13 cellular contexts compared by ENCODE assay signal in genomic region chr5:142929602-142930001, GRCh38.
DNase-seq lines count a peak whose midpoint lies in the region; ATAC-seq and TF ChIP-seq lines count a peak whose summit lies in the region.
"Had no signal": no experiment of that assay in that cellular context is flagged by ENCODE, and none has a peak within 500 bp of the region (broad histone marks: within the 10 kb centered on the region; RNA-seq: fewer than 3 reads in every experiment).

No MANE protein-coding gene starts in this region.

- ATAC-seq in lower lobe of right lung, result peak; percentile 75 to 92

- no peaks in the 10 kb centered on the region for H3K9me3 Mint-ChIP-seq in dendritic cell treated with granulocyte-macrophage colony-stimulating factor and Interleukin-4, amounts not matched to agents 40 ng/mL and 50 ng/mL, for 4 days

- peak overlapping the region; percentile 72 for H3K27ac ChIP-seq in lower lobe of right lung
- no peak overlapping the region for H3K27ac ChIP-seq in transverse colon
- H3K27ac ChIP-seq: adrenal gland had no signal

- H3K27me3 Mint-ChIP-seq in dendritic cell treated with granulocyte-macrophage colony-stimulating factor and Interleukin-4, amounts not matched to agents 40 ng/mL and 50 ng/mL, for 4 days, result no peaks in the 10 kb centered on the region

- TF ChIP-seq CTCF in lower lobe of right lung (IDR thresholded peaks at IDR 0.05), result no peak
- TF ChIP-seq CTCF in transverse colon (IDR thresholded peaks at IDR 0.05), result no peak

- peaks cover 76% of the 10 kb centered on the region for H3K36me3 Mint-ChIP-seq in dendritic cell treated with granulocyte-macrophage colony-stimulating factor and Interleukin-4, amounts not matched to agents 40 ng/mL and 50 ng/mL, for 4 days (ENCODE audit: low read depth)

- TF ChIP-seq EP300 in transverse colon (IDR thresholded peaks at IDR 0.05; ENCODE audit: low read depth), result no peak

- intact Hi-C loops in dendritic cell treated with granulocyte-macrophage colony-stimulating factor and Interleukin-4, amounts not matched to agents 40 ng/mL and 50 ng/mL, for 4 days (cut with micrococcal nuclease), result loop anchor here (5.0 to 10.0 kb wide), 3 partner anchors 33 to 465 kb away; no protein-coding TSS in a partner anchor
- intact Hi-C loops in lower lobe of right lung (cut with DNase I), result no loop called here
- intact Hi-C loops in transverse colon (cut with DNase I; ENCODE audit: low total_unique reads), result loop anchor here (10.0 kb wide), 1 partner anchor 895 kb away; no protein-coding TSS in a partner anchor

- H3K4me3 ChIP-seq in lower lobe of right lung (no peak overlapping the region), transverse colon (no peak overlapping the region)
- H3K4me3 ChIP-seq: adrenal gland had no signal

- peak overlapping the region; percentile 79 for H3K27ac Mint-ChIP-seq in dendritic cell treated with granulocyte-macrophage colony-stimulating factor and Interleukin-4, amounts not matched to agents 40 ng/mL and 50 ng/mL, for 4 days

- H3K4me1 ChIP-seq in lower lobe of right lung (peaks cover 76% of the 10 kb centered on the region), transverse colon (peaks cover 0 to 12% (median 0%) of the 10 kb centered on the region in 4 donors)

- no peaks in the 10 kb centered on the region for H3K27me3 ChIP-seq in lower lobe of right lung (ENCODE audit: low read depth)
- no peaks in the 10 kb centered on the region for H3K27me3 ChIP-seq in transverse colon
- H3K27me3 ChIP-seq: adrenal gland had no signal

- no peak for TF ChIP-seq POLR2A in transverse colon (IDR thresholded peaks at IDR 0.05)

- 78% methylated on average over 2 of the region's 2 CpGs; no CpG with 5 or more reads in 1 of the 2 donors for WGBS in transverse colon (ENCODE audit: low coverage in 1 of 2), 2 donors

- H3K36me3 ChIP-seq in lower lobe of right lung, result no peaks in the 10 kb centered on the region
- peaks cover 0 to 3% (median 0%) of the 10 kb centered on the region in 4 donors for H3K36me3 ChIP-seq in transverse colon
- H3K36me3 ChIP-seq: adrenal gland had no signal

- H3K9me3 ChIP-seq in lower lobe of right lung, result no peaks in the 10 kb centered on the region
- no peaks in the 10 kb centered on the region for H3K9me3 ChIP-seq in transverse colon
- H3K9me3 ChIP-seq: adrenal gland had no signal

- in situ Hi-C loops in transverse colon (cut with MboI; ENCODE audit: low pct_ligation_motif_present in 1 of 4, low pct_unique_long_range_greater_than_20kb in 1 of 4, low sequenced_read_pairs in 3 of 4), result loop anchor here in 1 of 4 donors (10.0 kb wide), 1 partner anchor 895 kb away; no protein-coding TSS in a partner anchor

- DNase-seq in activated gamma-delta T cell treated with Interleukin-2 at 50 U/mL for 16 hours (peak; percentile 46), activated gamma-delta T cell (lab: John Stamatoyannopoulos, UW) (no peak), lower lobe of right lung (peak; percentile 58), transverse colon (peak; percentile 13), NCI-H526 (lab: John Stamatoyannopoulos, UW) (no peak), NCI-H1417 (lab: John Stamatoyannopoulos, UW) (no peak)
- no peak for DNase-seq in activated CD4-positive, alpha-beta T cell treated with anti-CD3 and anti-CD28 coated beads, Interleukin-2, amount 50 U/mL, for 4 hours
- DNase-seq: cortex of kidney, NCI-H1105, NCI-H510A, RPMI8226 had no signal

- H3K4me3 Mint-ChIP-seq in dendritic cell treated with granulocyte-macrophage colony-stimulating factor and Interleukin-4, amounts not matched to agents 40 ng/mL and 50 ng/mL, for 4 days, result no peak overlapping the region

- peaks cover 62% of the 10 kb centered on the region for H3K4me1 Mint-ChIP-seq in dendritic cell treated with granulocyte-macrophage colony-stimulating factor and Interleukin-4, amounts not matched to agents 40 ng/mL and 50 ng/mL, for 4 days (ENCODE audit: low read depth)

Comparison
In these comparisons a context has a peak if more than half of its experiments do, and no peak if none do; other contexts are left out.
1. DNase-seq: peak in activated gamma-delta T cell treated with Interleukin-2 at 50 U/mL for 16 hours (single experiment), lower lobe of right lung (single experiment) and transverse colon (single experiment); none in activated gamma-delta T cell (single experiment), activated CD4-positive, alpha-beta T cell treated with anti-CD3 and anti-CD28 coated beads, Interleukin-2, amount 50 U/mL, for 4 hours (0 of 2), NCI-H526 (0 of 2) and NCI-H1417 (0 of 3).